ENCODE assay signal across 9 cellular contexts in genomic region chr19:11435833-11436313, GRCh38. TPM values are rescaled to one million over a fixed set of nuclear protein-coding genes. Genes with fewer than 3 reads are reported as not detected.
A peak's percentile ranks its signal among the peaks of the same experiment; 100 is the strongest.
DNase-seq lines count a peak whose midpoint lies in the region; ATAC-seq, FAIRE-seq and TF ChIP-seq lines count a peak whose summit lies in the region.
"Had no signal": no experiment of that assay in that cellular context is flagged by ENCODE, and none has a peak within 500 bp of the region (broad histone marks: within the 10 kb centered on the region; RNA-seq: fewer than 3 reads in every experiment).

No MANE protein-coding gene starts in this region.

- DNase-seq in BE2C (no peak), HFF-Myc (ENCODE audit: extremely low read depth, low read depth) (no peak), RCC 7860 (ENCODE audit: low spot score) (no peak), nucleus accumbens (lab: John Stamatoyannopoulos, UW) (no peak)
- no peak for DNase-seq in activated naive CD4-positive, alpha-beta T cell treated with anti-CD3 and anti-CD28 coated beads, Interleukin-2, amount 50 U/mL, for 72 hours (ENCODE audit: low spot score in 2 of 2)
- peak in 1 of 2 donors; percentile 27 for DNase-seq in stimulated activated naive CD8-positive, alpha-beta T cell treated with anti-CD3 and anti-CD28 coated beads, Interleukin-15, amount 100 ng/mL, for 72 hours

- ATAC-seq in activated naive CD4-positive, alpha-beta T cell treated with anti-CD3 and anti-CD28 coated beads, Interleukin-2, amount 50 U/mL, for 72 hours, result no peak
- no peak for ATAC-seq in stimulated activated naive CD8-positive, alpha-beta T cell treated with anti-CD3 and anti-CD28 coated beads, Interleukin-15, amount 100 ng/mL, for 72 hours
- no peak for ATAC-seq in HG02571 (IDR thresholded peaks at IDR 0.05; ENCODE audit: unreplicated experiment)

- H3K9ac ChIP-seq in iPS-20b (ENCODE audit: low read depth, low read length), result peak overlapping the region; percentile 94

- H3K4me1 ChIP-seq in BE2C (no peaks in the 10 kb centered on the region), iPS-20b (ENCODE audit: insufficient read depth, low read length) (peaks cover 5% of the 10 kb centered on the region)

- peak overlapping the region; percentile 84 to 99 for H3K27ac Mint-ChIP-seq in activated naive CD4-positive, alpha-beta T cell treated with anti-CD3 and anti-CD28 coated beads, Interleukin-2, amount 50 U/mL, for 72 hours
- peak overlapping the region; percentile 99 to 100 for H3K27ac Mint-ChIP-seq in stimulated activated naive CD8-positive, alpha-beta T cell treated with anti-CD3 and anti-CD28 coated beads, Interleukin-15, amount 100 ng/mL, for 72 hours

- H3K36me3 Mint-ChIP-seq in activated naive CD4-positive, alpha-beta T cell treated with anti-CD3 and anti-CD28 coated beads, Interleukin-2, amount 50 U/mL, for 72 hours, result peaks cover 15 to 18% of the 10 kb centered on the region in 2 donors

- H3K27me3 Mint-ChIP-seq in stimulated activated naive CD8-positive, alpha-beta T cell treated with anti-CD3 and anti-CD28 coated beads, Interleukin-15, amount 100 ng/mL, for 72 hours, result no peaks in the 10 kb centered on the region

- peaks cover 25% of the 10 kb centered on the region for H3K36me3 ChIP-seq in BE2C
- H3K36me3 ChIP-seq in iPS-20b (ENCODE audit: insufficient read depth, low read depth, low read length), result peaks cover 40% of the 10 kb centered on the region

- H3K9me3 ChIP-seq in BE2C (no peaks in the 10 kb centered on the region), iPS-20b (ENCODE audit: insufficient read depth, low read depth, low read length) (no peaks in the 10 kb centered on the region)

- H3K27ac ChIP-seq in iPS-20b (ENCODE audit: low read length), result peak overlapping the region; percentile 2

- peaks cover 38% of the 10 kb centered on the region for H3K4me1 Mint-ChIP-seq in stimulated activated naive CD8-positive, alpha-beta T cell treated with anti-CD3 and anti-CD28 coated beads, Interleukin-15, amount 100 ng/mL, for 72 hours

- H3K9me3 Mint-ChIP-seq in activated naive CD4-positive, alpha-beta T cell treated with anti-CD3 and anti-CD28 coated beads, Interleukin-2, amount 50 U/mL, for 72 hours, result no peaks in the 10 kb centered on the region
- no peaks in the 10 kb centered on the region for H3K9me3 Mint-ChIP-seq in stimulated activated naive CD8-positive, alpha-beta T cell treated with anti-CD3 and anti-CD28 coated beads, Interleukin-15, amount 100 ng/mL, for 72 hours

- FAIRE-seq in RCC 7860 (lab: Jason Lieb, UNC), result no peak

- no peak for TF ChIP-seq CTCF in BE2C (IDR thresholded peaks at IDR 0.05; ENCODE audit: low read depth, low read length)
- TF ChIP-seq CTCF in HFF-Myc (IDR thresholded peaks at IDR 0.05; ENCODE audit: low read depth, low read length, missing control alignments), result no peak

- H3K4me3 ChIP-seq in BE2C (ENCODE audit: low read depth, low read length), result peak overlapping the region; percentile 98
- H3K4me3 ChIP-seq in HFF-Myc (replicated peaks; ENCODE audit: low read depth, low read length), result peak overlapping the region; percentile 98
- peak overlapping the region; percentile 87 for H3K4me3 ChIP-seq in iPS-20b (ENCODE audit: low read length)

- H3K27me3 ChIP-seq in BE2C (no peaks in the 10 kb centered on the region), iPS-20b (ENCODE audit: insufficient read depth, low read length) (no peaks in the 10 kb centered on the region)

- peak overlapping the region; percentile 99 to 100 for H3K4me3 Mint-ChIP-seq in stimulated activated naive CD8-positive, alpha-beta T cell treated with anti-CD3 and anti-CD28 coated beads, Interleukin-15, amount 100 ng/mL, for 72 hours

RNA-seq across cellular contexts. Expression of gene PRKCSH, which starts 0.4 kb away (rescaled TPM):
- 490 TPM for polyA plus RNA-seq in BE2C (2012; ENCODE audit: insufficient read depth, insufficient read length, low read depth)
- total RNA-seq in activated naive CD4-positive, alpha-beta T cell treated with anti-CD3 and anti-CD28 coated beads, Interleukin-2, amount 50 U/mL, for 72 hours, result 100 to 1,000 TPM; 272 to 285 TPM

RNA-seq across cellular contexts. Expression of gene ODAD3, which starts 1.0 kb away (rescaled TPM):
- polyA plus RNA-seq in BE2C (2012; ENCODE audit: insufficient read depth, insufficient read length, low read depth), result 2.0 TPM
- total RNA-seq in activated naive CD4-positive, alpha-beta T cell treated with anti-CD3 and anti-CD28 coated beads, Interleukin-2, amount 50 U/mL, for 72 hours, result under 1 TPM; 0.30 to 0.95 TPM

RNA-seq across cellular contexts. Expression of gene RGL3, which starts 16.8 kb away (rescaled TPM):
- not detected for polyA plus RNA-seq in BE2C (2012; ENCODE audit: insufficient read depth, insufficient read length, low read depth)
- total RNA-seq in activated naive CD4-positive, alpha-beta T cell treated with anti-CD3 and anti-CD28 coated beads, Interleukin-2, amount 50 U/mL, for 72 hours, result not detected
- total RNA-seq: HT1080 had no signal

RNA-seq across cellular contexts. Expression of gene ELAVL3, which starts 45.0 kb away (rescaled TPM):
- polyA plus RNA-seq in BE2C (2012; ENCODE audit: insufficient read depth, insufficient read length, low read depth), result 91.7 TPM
- total RNA-seq in activated naive CD4-positive, alpha-beta T cell treated with anti-CD3 and anti-CD28 coated beads, Interleukin-2, amount 50 U/mL, for 72 hours, result not detected
- total RNA-seq: HT1080 had no signal

RNA-seq across cellular contexts. Expression of gene EPOR, which starts 51.8 kb away (rescaled TPM):
- 38.7 TPM for polyA plus RNA-seq in BE2C (2012; ENCODE audit: insufficient read depth, insufficient read length, low read depth)
- 10 to 100 TPM in 1 of 2 donors, 1 to 10 TPM in 1; 7.9 to 14.1 TPM for total RNA-seq in activated naive CD4-positive, alpha-beta T cell treated with anti-CD3 and anti-CD28 coated beads, Interleukin-2, amount 50 U/mL, for 72 hours
